Comparison of ENCODE assay signal across 9 cellular contexts in genomic region chr4:82223715-82224114, GRCh38.
DNase-seq lines count a peak whose midpoint lies in the region; ATAC-seq and TF ChIP-seq lines count a peak whose summit lies in the region.
"Had no signal": no experiment of that assay in that cellular context is flagged by ENCODE, and none has a peak within 500 bp of the region (broad histone marks: within the 10 kb centered on the region; RNA-seq: fewer than 3 reads in every experiment).

No MANE protein-coding gene starts in this region.

- intact Hi-C loops in cardiac septum (cut with DNase I) (no loop called here), Right ventricle myocardium inferior (cut with DNase I) (no loop called here), tibial artery (cut with DNase I; ENCODE audit: low total_unique reads) (no loop called here)

- no peak for TF ChIP-seq POLR2A in NB4 (IDR thresholded peaks at IDR 0.05; ENCODE audit: extremely low read depth, insufficient read length)

- no peaks in the 10 kb centered on the region for H3K36me3 ChIP-seq in tibial artery

- H3K27ac ChIP-seq in tibial artery, result no peak overlapping the region

- no peaks in the 10 kb centered on the region for H3K9me3 ChIP-seq in tibial artery

- no peaks in the 10 kb centered on the region for H3K27me3 ChIP-seq in tibial artery

- peaks cover 0 to 2% (median 0%) of the 10 kb centered on the region in 4 donors for H3K4me1 ChIP-seq in tibial artery

- ATAC-seq in Right ventricle myocardium inferior, result no peak

- DNase-seq in cardiac septum (ENCODE audit: low spot score) (peak; percentile 79), Right ventricle myocardium inferior (ENCODE audit: missing footprints) (no peak), NB4 (ENCODE audit: low read depth) (peak; percentile 84), fibroblast of pulmonary artery (ENCODE audit: low read depth) (peak; percentile 2), tibial artery (peak; percentile 63 to 74), NCI-H2029 treated with DMSO at 0.1 percent for 48 hours (lab: John Stamatoyannopoulos, UW) (no peak), NCI-H1436 (lab: John Stamatoyannopoulos, UW) (no peak), GM20000 (ENCODE audit: low spot score) (no peak)
- DNase-seq: NCI-H2171 treated with DMSO at 0.1 percent for 48 hours had no signal

- TF ChIP-seq CTCF in NB4 (IDR thresholded peaks at IDR 0.05; ENCODE audit: low read depth, low read length), result no peak
- TF ChIP-seq CTCF in fibroblast of pulmonary artery (IDR thresholded peaks at IDR 0.05; ENCODE audit: low read length, missing control alignments), result no peak
- TF ChIP-seq CTCF in tibial artery (IDR thresholded peaks at IDR 0.05), result no peak
- TF ChIP-seq CTCF in GM20000 (IDR thresholded peaks at IDR 0.05; ENCODE audit: extremely low read depth, missing control alignments), result no peak

- H3K4me3 ChIP-seq in NB4 (ENCODE audit: low read depth, low read length) (no peak overlapping the region), fibroblast of pulmonary artery (replicated peaks; ENCODE audit: low read depth, low read length) (no peak overlapping the region), tibial artery (no peak overlapping the region)

Comparison
In these comparisons a context has a peak if more than half of its experiments do, and no peak if none do; other contexts are left out.
1. DNase-seq: peak in cardiac septum (single experiment), NB4 (single experiment), fibroblast of pulmonary artery (single experiment) and tibial artery (2 of 2); none in Right ventricle myocardium inferior (single experiment), NCI-H2029 treated with DMSO at 0.1 percent for 48 hours (single experiment), NCI-H1436 (single experiment) and GM20000 (single experiment).